ENCODE assay signal across 24 cellular contexts in the genomic region with DNA sequence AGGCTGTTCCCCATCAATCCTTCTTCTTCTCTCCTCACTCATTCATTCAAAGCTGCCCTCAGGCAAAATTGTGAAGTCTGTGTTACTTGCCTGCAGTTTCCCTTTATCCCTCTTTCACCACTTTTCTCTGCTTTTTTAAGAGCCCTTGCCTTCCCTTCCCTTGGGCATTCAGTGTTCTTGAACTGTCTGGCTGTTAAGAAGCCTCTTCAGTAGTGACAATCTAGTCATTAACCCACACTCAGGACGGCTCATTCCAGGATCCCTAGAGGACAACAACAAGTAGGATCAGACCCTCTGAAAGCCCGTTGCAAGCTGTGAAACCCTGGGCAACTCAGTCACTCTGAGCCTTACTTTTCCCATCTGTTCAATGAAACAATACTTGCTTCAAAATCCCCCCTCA.
"Had no signal": no experiment of that assay in that cellular context is flagged by ENCODE, and none has a peak within 500 bp of the region (broad histone marks: within the 10 kb centered on the region; RNA-seq: fewer than 3 reads in every experiment).

No MANE protein-coding gene starts in this region.

- DNase-seq: activated CD4-positive, alpha-beta memory T cell treated with anti-CD3 and anti-CD28 coated beads for 36 hours; activated CD4-positive, alpha-beta T cell treated with anti-CD3 and anti-CD28 coated beads, Interleukin-2, amount 10 ng/mL, durations not matched to agents 7 days and 5 days; activated CD4-positive, CD25-positive, alpha-beta regulatory T cell; activated CD8-positive, alpha-beta memory T cell treated with anti-CD3 and anti-CD28 coated beads for 24 hours; activated effector memory CD4-positive, alpha-beta T cell treated with anti-CD3 and anti-CD28 coated beads, Interleukin-2, amount 50 U/mL, for 16 hours; activated naive CD4-positive, alpha-beta T cell treated with Interleukin-2 at 50 U/mL for 16 hours; activated naive CD8-positive, alpha-beta T cell treated with anti-CD3 and anti-CD28 coated beads for 36 hours; activated T-cell treated with anti-CD3 and anti-CD28 coated beads, Interleukin-2, amount 50 U/mL, for 4 hours; anterior cingulate cortex; caudate nucleus; NCI-H1092; NCI-H1694 treated with DMSO at 0.1 percent for 48 hours; NCI-H2029 treated with DMSO at 0.1 percent for 48 hours; NCI-H446; NCI-H526; NCI-H82; NK-92 treated with Interleukin-12 subunit alpha and Interleukin-12 subunit beta, amount 100 ng/mL, for 24 hours; OCI-M1; RPMI8226; SJCRH30; SK-N-SH; T-helper 1 cell had no signal

- ATAC-seq: activated T-cell treated with anti-CD3 and anti-CD28 coated beads, Interleukin-2, amount 50 U/mL, for 4 hours; Panc1; Right ventricle myocardium inferior had no signal
